Comparison of ENCODE assay signal across 28 cellular contexts in genomic region chr13:69660155-69660554, GRCh38.
"Had no signal": no experiment of that assay in that cellular context is flagged by ENCODE, and none has a peak within 500 bp of the region (broad histone marks: within the 10 kb centered on the region; RNA-seq: fewer than 3 reads in every experiment).

No MANE protein-coding gene starts in this region.

- H3K36me3 Mint-ChIP-seq: activated naive CD8-positive, alpha-beta T cell treated with anti-CD3 and anti-CD28 coated beads for 36 hours had no signal

- H3K27ac ChIP-seq: brain microvascular endothelial cell, WERI-Rb-1 had no signal

- H3K36me3 ChIP-seq: brain microvascular endothelial cell, WERI-Rb-1 had no signal

- H3K27me3 ChIP-seq: brain microvascular endothelial cell had no signal

- ATAC-seq: activated CD8-positive, alpha-beta T cell treated with anti-CD3 and anti-CD28 coated beads for 36 hours; activated T-cell treated with anti-CD3 and anti-CD28 coated beads, Interleukin-2, amount 50 U/mL, for 72 hours; activated T-helper 17 cell treated with anti-CD3 and anti-CD28 coated beads, Interleukin-2, amount 50 U/mL, for 72 hours had no signal

- H3K27ac Mint-ChIP-seq: activated CD8-positive, alpha-beta T cell treated with anti-CD3 and anti-CD28 coated beads for 36 hours; activated naive CD8-positive, alpha-beta T cell treated with anti-CD3 and anti-CD28 coated beads for 36 hours; activated T-cell treated with anti-CD3 and anti-CD28 coated beads, Interleukin-2, amount 50 U/mL, for 72 hours; activated T-helper 17 cell treated with anti-CD3 and anti-CD28 coated beads, Interleukin-2, amount 50 U/mL, for 72 hours had no signal

- H3K27me3 Mint-ChIP-seq: activated CD8-positive, alpha-beta T cell treated with anti-CD3 and anti-CD28 coated beads for 36 hours; activated naive CD8-positive, alpha-beta T cell treated with anti-CD3 and anti-CD28 coated beads for 36 hours; activated T-helper 17 cell treated with anti-CD3 and anti-CD28 coated beads, Interleukin-2, amount 50 U/mL, for 72 hours had no signal

- DNase-seq: activated CD4-positive, alpha-beta T cell treated with anti-CD3 and anti-CD28 coated beads for 1 hour; activated CD4-positive, alpha-beta T cell treated with anti-CD3 and anti-CD28 coated beads for 48 hours; activated CD4-positive, alpha-beta T cell treated with anti-CD3 and anti-CD28 coated beads, Interleukin-2, amount 50 U/mL, for 4 hours; activated CD4-positive, CD25-positive, alpha-beta regulatory T cell; activated CD8-positive, alpha-beta T cell treated with anti-CD3 and anti-CD28 coated beads for 36 hours; activated effector memory CD4-positive, alpha-beta T cell treated with anti-CD3 and anti-CD28 coated beads, Interleukin-2, amount 50 U/mL, for 16 hours; activated naive CD4-positive, alpha-beta T cell; activated naive CD4-positive, alpha-beta T cell treated with anti-CD3 and anti-CD28 coated beads, Interleukin-2, amount 50 U/mL, for 16 hours; activated naive CD8-positive, alpha-beta T cell treated with anti-CD3 and anti-CD28 coated beads for 36 hours; activated T-cell treated with anti-CD3 and anti-CD28 coated beads, Interleukin-2, amount 50 U/mL, for 1 hour; activated T-cell treated with anti-CD3 and anti-CD28 coated beads, Interleukin-2, amount 50 U/mL, for 72 hours; amniotic stem cell; aorta; brain microvascular endothelial cell; central memory CD4-positive, alpha-beta T cell; NCI-H1105; NCI-H1417 treated with DMSO at 0.1 percent for 48 hours; NCI-H187 treated with DMSO at 0.1 percent for 48 hours; NCI-H2081 treated with DMSO at 0.1 percent for 48 hours; NCI-H345; NCI-H524 treated with DMSO at 0.1 percent for 48 hours; Right ventricle myocardium superior; SW 1271; T-helper 1 cell; T-helper 2 cell; T-helper 9 cell; WERI-Rb-1 had no signal

- H3K4me3 Mint-ChIP-seq: activated CD8-positive, alpha-beta T cell treated with anti-CD3 and anti-CD28 coated beads for 36 hours; activated naive CD8-positive, alpha-beta T cell treated with anti-CD3 and anti-CD28 coated beads for 36 hours; activated T-cell treated with anti-CD3 and anti-CD28 coated beads, Interleukin-2, amount 50 U/mL, for 72 hours; activated T-helper 17 cell treated with anti-CD3 and anti-CD28 coated beads, Interleukin-2, amount 50 U/mL, for 72 hours had no signal

- H3K4me1 Mint-ChIP-seq: activated naive CD8-positive, alpha-beta T cell treated with anti-CD3 and anti-CD28 coated beads for 36 hours; activated T-helper 17 cell treated with anti-CD3 and anti-CD28 coated beads, Interleukin-2, amount 50 U/mL, for 72 hours had no signal
